8 cellular contexts compared by ENCODE assay signal in genomic region chr11:64225608-64226506, GRCh38. TPM values are rescaled to one million over a fixed set of nuclear protein-coding genes. Genes with fewer than 3 reads are reported as not detected.
A peak's percentile ranks its signal among the peaks of the same experiment; 100 is the strongest.
DNase-seq lines count a peak whose midpoint lies in the region; ATAC-seq and TF ChIP-seq lines count a peak whose summit lies in the region.

TSS of gene NUDT22 (plus strand) at chr11:64226274. CDS start at chr11:64226653, 379 bp downstream.
TSS of gene TRPT1 (minus strand) at chr11:64226186. CDS start at chr11:64225860, 326 bp downstream.

- H3K9me3 ChIP-seq in MM.1S (replicated peaks; ENCODE audit: insufficient read depth, low read length), result no peaks in the 10 kb centered on the region
- H3K9me3 ChIP-seq in SK-N-SH, result no peaks in the 10 kb centered on the region
- H3K9me3 ChIP-seq in suprapubic skin, result no peaks in the 10 kb centered on the region

- H3F3A ChIP-seq in MM.1S (ENCODE audit: insufficient read depth, low read length) (peaks cover 7% of the 10 kb centered on the region), SK-N-SH (replicated peaks; ENCODE audit: insufficient read depth) (peaks cover 6% of the 10 kb centered on the region)

- POLR2A ChIA-PET in SK-N-SH (lab: Yijun Ruan, JAX), result interaction anchor here (0.7 to 1.7 kb wide), 17 partner anchors 8 to 92 kb away, joined by 3 to 6 read pairs (median 4); partner anchors contain the start of genes FKBP2, PPP1R14B, PRDX5 and STIP1

- H3K4me3 ChIP-seq in MM.1S (ENCODE audit: low read length) (peak within 1 kb of the TSS; percentile 87), SK-N-SH (ENCODE audit: low read depth in 2 of 2, low read length in 1 of 2) (peak within 1 kb of the TSS; percentile 88 to 97), suprapubic skin (peak within 1 kb of the TSS; percentile 88)

- peak; percentile 77 for DNase-seq in Caki2 (ENCODE audit: low read depth)
- peak; percentile 90 for DNase-seq in MM.1S
- DNase-seq in SK-N-SH, result peak; percentile 97
- peak; percentile 95 for DNase-seq in activated naive CD4-positive, alpha-beta T cell treated with anti-CD3 and anti-CD28 coated beads, Interleukin-2, amount 10 ng/mL, durations not matched to agents 7 days and 5 days
- peak; percentile 82 for DNase-seq in globus pallidus (ENCODE audit: low spot score)
- DNase-seq in omental fat pad (ENCODE audit: low spot score), result peak; percentile 80
- peak; percentile 96 to 97 for DNase-seq in suprapubic skin (ENCODE audit: low spot score in 2 of 2)

- peak; percentile 50 to 79 for TF ChIP-seq POLR2A in suprapubic skin (IDR thresholded peaks at IDR 0.05)

- peak; percentile 36 for ATAC-seq in GM21576 (IDR thresholded peaks at IDR 0.05; ENCODE audit: unreplicated experiment)
- ATAC-seq in omental fat pad (ENCODE audit: low FRiP score), result peak; percentile 74

- peaks cover 46% of the 10 kb centered on the region for H3K4me1 Mint-ChIP-seq in activated naive CD4-positive, alpha-beta T cell treated with anti-CD3 and anti-CD28 coated beads, Interleukin-2, amount 10 ng/mL, durations not matched to agents 7 days and 5 days

- H2AFZ ChIP-seq in MM.1S (ENCODE audit: low read length) (peak within 1 kb of the TSS; percentile 86), SK-N-SH (ENCODE audit: low read depth) (peak within 1 kb of the TSS; percentile 93)

- H3K36me3 Mint-ChIP-seq in activated naive CD4-positive, alpha-beta T cell treated with anti-CD3 and anti-CD28 coated beads, Interleukin-2, amount 10 ng/mL, durations not matched to agents 7 days and 5 days, result peaks cover 15% of the 10 kb centered on the region

- no peaks in the 10 kb centered on the region for H3K36me3 ChIP-seq in MM.1S (replicated peaks; ENCODE audit: insufficient read depth, low read length)
- peaks cover 0 to 14% of the 10 kb centered on the region in 2 experiments for H3K36me3 ChIP-seq in SK-N-SH (replicated peaks in 1 of 2; ENCODE audit: control insufficient read depth in 1 of 2, insufficient read depth in 2 of 2, low read length in 1 of 2)
- H3K36me3 ChIP-seq in suprapubic skin, result no peaks in the 10 kb centered on the region

- H3K27ac ChIP-seq in MM.1S (ENCODE audit: low read length), result peak within 1 kb of the TSS; percentile 30; the same call in 1 of the 2 replicates
- H3K27ac ChIP-seq in SK-N-SH (ENCODE audit: low read depth in 2 of 2, low read length in 1 of 2), result peak within 1 kb of the TSS; percentile 47 to 88
- peak within 1 kb of the TSS; percentile 89 for H3K27ac ChIP-seq in suprapubic skin

- no peaks in the 10 kb centered on the region for H3K9me2 ChIP-seq in MM.1S (replicated peaks; ENCODE audit: insufficient read depth, low read length)
- H3K9me2 ChIP-seq in SK-N-SH, result no peaks in the 10 kb centered on the region

- peak within 1 kb of the TSS; percentile 87 for H3K27ac Mint-ChIP-seq in activated naive CD4-positive, alpha-beta T cell treated with anti-CD3 and anti-CD28 coated beads, Interleukin-2, amount 10 ng/mL, durations not matched to agents 7 days and 5 days

- H3K9ac ChIP-seq in MM.1S (ENCODE audit: low read length), result peak within 1 kb of the TSS; percentile 79
- H3K9ac ChIP-seq in SK-N-SH, result peak within 1 kb of the TSS; percentile 75

- peaks cover 14% of the 10 kb centered on the region for H3K4me1 ChIP-seq in MM.1S (ENCODE audit: low read length)
- H3K4me1 ChIP-seq in SK-N-SH (ENCODE audit: control insufficient read depth in 1 of 2, insufficient read depth in 2 of 2, low read depth in 1 of 2, low read length in 1 of 2), result peaks cover 9 to 34% of the 10 kb centered on the region in 2 experiments; a peak in 2 of 4 replicates
- H3K4me1 ChIP-seq in suprapubic skin, result peaks cover 64% of the 10 kb centered on the region

- under 1% methylated on average over 27 of the region's 54 CpGs for WGBS in SK-N-SH (ENCODE audit: low lambda C conversion rate)
- no CpG with 5 or more reads among the region's 54 CpGs for WGBS in suprapubic skin

- H3K27me3 ChIP-seq in MM.1S (replicated peaks; ENCODE audit: insufficient read depth, low read length), result no peaks in the 10 kb centered on the region
- H3K27me3 ChIP-seq in SK-N-SH (ENCODE audit: insufficient read depth), result no peaks in the 10 kb centered on the region
- H3K27me3 ChIP-seq in suprapubic skin, result no peaks in the 10 kb centered on the region

- no peak for TF ChIP-seq RAD21 in SK-N-SH (IDR thresholded peaks at IDR 0.05; ENCODE audit: low read length)

- H3K4me3 Mint-ChIP-seq in activated naive CD4-positive, alpha-beta T cell treated with anti-CD3 and anti-CD28 coated beads, Interleukin-2, amount 10 ng/mL, durations not matched to agents 7 days and 5 days, result peak within 1 kb of the TSS; percentile 86

- TF ChIP-seq EP300 in SK-N-SH (IDR thresholded peaks at IDR 0.05; ENCODE audit: borderline replicate concordance in 1 of 2, low read depth in 1 of 2, low read length in 1 of 2) (no peak), suprapubic skin (IDR thresholded peaks at IDR 0.05) (no peak)

- no peaks in the 10 kb centered on the region for H3K9me3 Mint-ChIP-seq in activated naive CD4-positive, alpha-beta T cell treated with anti-CD3 and anti-CD28 coated beads, Interleukin-2, amount 10 ng/mL, durations not matched to agents 7 days and 5 days

- TF ChIP-seq CTCF in MM.1S (IDR thresholded peaks at IDR 0.05; ENCODE audit: low read length) (peak; percentile 7), SK-N-SH (IDR thresholded peaks at IDR 0.05) (peak; percentile 16), omental fat pad (IDR thresholded peaks at IDR 0.05) (no peak), suprapubic skin (IDR thresholded peaks at IDR 0.05) (no peak)

- no peaks in the 10 kb centered on the region for H4K20me1 ChIP-seq in MM.1S (ENCODE audit: insufficient read depth, low read length)
- no peaks in the 10 kb centered on the region for H4K20me1 ChIP-seq in SK-N-SH (ENCODE audit: insufficient read depth)

- CTCF ChIA-PET in SK-N-SH (lab: Yijun Ruan, JAX), result interaction anchor here (0.8 to 5.2 kb wide), 9 partner anchors 19 to 78 kb away, joined by 3 to 36 read pairs (median 3); partner anchors contain the start of genes ESRRA, FERMT3, MACROD1 and PLCB3
- CTCF ChIA-PET in activated naive CD4-positive, alpha-beta T cell treated with anti-CD3 and anti-CD28 coated beads, Interleukin-2, amount 10 ng/mL, durations not matched to agents 7 days and 5 days (lab: Charles Lee), result interaction anchor here (1.1 to 5.1 kb wide), 6 partner anchors 10 to 24 kb away, joined by 3 to 48 read pairs (median 6); partner anchors contain the start of genes FERMT3 and FKBP2

- H3K4me2 ChIP-seq in MM.1S (ENCODE audit: low read depth, low read length) (peak within 1 kb of the TSS; percentile 93), SK-N-SH (peak within 1 kb of the TSS; percentile 98)

- in situ Hi-C loops in Caki2 (cut with HindIII; ENCODE audit: low pct_unique_long_range_greater_than_20kb, low sequenced_read_pairs), result no loop called here

- H3K79me2 ChIP-seq in MM.1S (ENCODE audit: low read length), result peaks cover 27% of the 10 kb centered on the region
- H3K79me2 ChIP-seq in SK-N-SH (ENCODE audit: insufficient read depth), result peaks cover 42% of the 10 kb centered on the region

- H3K27me3 Mint-ChIP-seq in activated naive CD4-positive, alpha-beta T cell treated with anti-CD3 and anti-CD28 coated beads, Interleukin-2, amount 10 ng/mL, durations not matched to agents 7 days and 5 days, result no peaks in the 10 kb centered on the region

TF ChIP-seq in SK-N-SH, 30 proteins besides CTCF, POLR2A, EP300 and RAD21 (continues in another document):
- TF ChIP-seq MAX (IDR thresholded peaks at IDR 0.05; ENCODE audit: low read depth) (peak; percentile 73), RXRA (IDR thresholded peaks at IDR 0.05; ENCODE audit: borderline replicate concordance, low read depth) (no peak), TEAD4 (IDR thresholded peaks at IDR 0.05; ENCODE audit: borderline replicate concordance, insufficient read depth) (no peak), MEF2A (IDR thresholded peaks at IDR 0.05; ENCODE audit: borderline replicate concordance, low read depth) (no peak), MXI1 (IDR thresholded peaks at IDR 0.05; ENCODE audit: low read depth, low read length) (peak; percentile 59), USF1 (IDR thresholded peaks at IDR 0.05; ENCODE audit: borderline replicate concordance, low read depth) (no peak), CHD2 (IDR thresholded peaks at IDR 0.05; ENCODE audit: low read length, partially characterized antibody) (no peak), SMC3 (IDR thresholded peaks at IDR 0.05; ENCODE audit: low read depth, low read length) (no peak), POLR2AphosphoS5 (IDR thresholded peaks at IDR 0.05; ENCODE audit: low read depth, low read length) (peak; percentile 91)
- TF ChIP-seq, protein P1, sequence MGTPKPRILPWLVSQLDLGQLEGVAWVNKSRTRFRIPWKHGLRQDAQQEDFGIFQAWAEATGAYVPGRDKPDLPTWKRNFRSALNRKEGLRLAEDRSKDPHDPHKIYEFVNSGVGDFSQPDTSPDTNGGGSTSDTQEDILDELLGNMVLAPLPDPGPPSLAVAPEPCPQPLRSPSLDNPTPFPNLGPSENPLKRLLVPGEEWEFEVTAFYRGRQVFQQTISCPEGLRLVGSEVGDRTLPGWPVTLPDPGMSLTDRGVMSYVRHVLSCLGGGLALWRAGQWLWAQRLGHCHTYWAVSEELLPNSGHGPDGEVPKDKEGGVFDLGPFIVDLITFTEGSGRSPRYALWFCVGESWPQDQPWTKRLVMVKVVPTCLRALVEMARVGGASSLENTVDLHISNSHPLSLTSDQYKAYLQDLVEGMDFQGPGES (IDR thresholded peaks at IDR 0.05; ENCODE audit: low read depth, low read length), result no peak

RNA-seq across cellular contexts. Expression of gene NUDT22, which starts in this region (rescaled TPM):
- 25.1 and 31.4 TPM in 2 replicates for total RNA-seq in Caki2 (2014; rRNA removed; shearing (Covaris generic); ENCODE audit: low replicate concordance)
- 72.7 and 74.0 TPM in 2 replicates for polyA plus RNA-seq in SK-N-SH (2012; rRNA removed)
- 31.3 and 42.6 TPM in 2 replicates for polyA plus RNA-seq in SK-N-SH (2012; cell fraction: cytosol; rRNA removed)
- 150 and 256 TPM in 2 replicates for polyA plus RNA-seq in SK-N-SH (2012; cell fraction: nucleus; rRNA removed)
- total RNA-seq in omental fat pad (10 to 100 TPM; 22.8 to 47.8 (median 38.0) TPM), suprapubic skin (10 to 100 TPM; 44.5 to 66.1 (median 54.4) TPM)

RNA-seq across cellular contexts. Expression of gene TRPT1, which starts in this region (rescaled TPM):
- 39.1 and 72.3 TPM in 2 replicates for total RNA-seq in Caki2 (2014; rRNA removed; shearing (Covaris generic); ENCODE audit: low replicate concordance)
- polyA plus RNA-seq in SK-N-SH (2012; rRNA removed), result 61.5 and 62.4 TPM in 2 replicates
- polyA plus RNA-seq in SK-N-SH (2012; cell fraction: cytosol; rRNA removed), result 31.0 and 39.9 TPM in 2 replicates
- polyA plus RNA-seq in SK-N-SH (2012; cell fraction: nucleus; rRNA removed), result 222 and 331 TPM in 2 replicates
- total RNA-seq in omental fat pad, result 10 to 100 TPM; 26.3 to 56.6 (median 37.3) TPM
- total RNA-seq in suprapubic skin, result 10 to 100 TPM; 48.4 to 62.2 (median 52.8) TPM

Comparison
In these comparisons a context has a peak if more than half of its experiments do, and no peak if none do; other contexts are left out.
1. Peak in every context shown above with its lines: DNase-seq, ATAC-seq, H3K4me3 ChIP-seq and H3K27ac ChIP-seq.
2. H3K27ac ChIP-seq: peak in every context shown above with its lines; median percentile 89 in suprapubic skin; 68 in SK-N-SH; 30 in MM.1S.
3. CTCF ChIP-seq: peak in MM.1S (single experiment) and SK-N-SH (single experiment); none in omental fat pad (0 of 3) and suprapubic skin (0 of 2).